Comparison of ENCODE assay signal across 17 cellular contexts in the genomic region with DNA sequence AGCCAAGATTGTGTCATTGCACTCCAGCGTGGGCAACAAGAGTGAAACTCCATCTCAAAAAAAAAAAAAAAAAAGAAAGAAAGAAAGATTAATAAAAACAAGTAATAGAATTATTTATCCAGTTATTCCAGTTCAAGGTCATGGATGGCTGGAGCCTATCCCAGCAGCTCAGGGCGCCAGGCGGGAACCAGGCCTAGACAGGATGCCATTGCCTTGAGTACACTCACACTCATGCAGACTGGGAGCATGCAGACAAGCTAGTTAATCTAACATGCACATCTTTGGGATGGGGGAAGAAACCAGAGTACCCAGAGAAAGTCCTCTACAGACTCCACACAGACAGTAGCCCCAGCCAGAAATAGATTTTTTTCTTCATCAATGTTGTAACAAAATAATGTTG. TPM values are rescaled to one million over a fixed set of nuclear protein-coding genes. Genes with fewer than 3 reads are reported as not detected.
DNase-seq lines count a peak whose midpoint lies in the region; ATAC-seq and TF ChIP-seq lines count a peak whose summit lies in the region.
"Had no signal": no experiment of that assay in that cellular context is flagged by ENCODE, and none has a peak within 500 bp of the region (broad histone marks: within the 10 kb centered on the region; RNA-seq: fewer than 3 reads in every experiment).

No MANE protein-coding gene starts in this region.

- TF ChIP-seq CTCF in heart left ventricle (IDR thresholded peaks at IDR 0.05) (no peak), OCI-LY7 (conservative IDR thresholded peaks at IDR 0.05; ENCODE audit: low read length) (no peak)

- no TSS peak for BruUV-seq in OCI-LY7 (replicated peaks; lab: Mats Ljungman, UMichigan)

- CTCF ChIA-PET in OCI-LY7 (lab: Charles Lee; ENCODE audit: unreplicated experiment): no interaction called here

- H3K4me1 ChIP-seq in heart left ventricle (peaks cover 0 to 53% (median 35%) of the 10 kb centered on the region in 12 donors), aorta (ENCODE audit: control insufficient read depth in 1 of 2, insufficient read depth in 2 of 2, low read length in 2 of 2) (peaks cover 4% of the 10 kb centered on the region in 2 donors), OCI-LY7 (ENCODE audit: insufficient read depth, low read length, poor library complexity, severe bottlenecking) (no peaks in the 10 kb centered on the region)

- no peaks in the 10 kb centered on the region for H3K79me2 ChIP-seq in OCI-LY7 (ENCODE audit: insufficient read depth, low read depth, low read length)

- POLR2A ChIA-PET in OCI-LY7 (lab: Charles Lee): interaction anchor here (0.7 kb wide), 1 partner anchor 11 kb away, joined by 3 read pairs; no protein-coding TSS in a partner anchor

- no peak for TF ChIP-seq POLR2A in heart left ventricle (IDR thresholded peaks at IDR 0.05)

- H3K4me3 ChIP-seq in heart left ventricle (no peak overlapping the region), aorta (ENCODE audit: low read length in 2 of 2) (no peak overlapping the region), OCI-LY7 (ENCODE audit: low read depth, low read length, poor library complexity, severe bottlenecking) (no peak overlapping the region)
- H3K4me3 ChIP-seq: dorsolateral prefrontal cortex, suprapubic skin had no signal

- H4K20me1 ChIP-seq in OCI-LY7 (ENCODE audit: insufficient read depth, low read length): no peaks in the 10 kb centered on the region

- H3K27me3 ChIP-seq in heart left ventricle (no peaks in the 10 kb centered on the region), aorta (ENCODE audit: control insufficient read depth in 1 of 2, insufficient read depth in 2 of 2, low read length in 1 of 2) (no peaks in the 10 kb centered on the region)
- H3K27me3 ChIP-seq: dorsolateral prefrontal cortex, suprapubic skin had no signal

- ATAC-seq in heart left ventricle (no peak), aorta (ENCODE audit: low FRiP score) (peak; percentile 62), HG03378 (IDR thresholded peaks at IDR 0.05; ENCODE audit: unreplicated experiment) (no peak)
- ATAC-seq: activated CD8-positive, alpha-beta memory T cell treated with anti-CD3 and anti-CD28 coated beads, Interleukin-2, amount 10 ng/mL, durations not matched to agents 7 days and 5 days; activated naive CD4-positive, alpha-beta T cell treated with anti-CD3 and anti-CD28 coated beads, Interleukin-2, amount 50 U/mL, for 72 hours had no signal

- H3K4me2 ChIP-seq in OCI-LY7 (ENCODE audit: low read length): no peak overlapping the region

- peak in 3 of 5 donors; percentile 50 to 57 (median 57) for DNase-seq in heart left ventricle
- no peak for DNase-seq in cardiac septum (ENCODE audit: low spot score)
- peak; percentile 46 for DNase-seq in epithelial cell of prostate (ENCODE audit: low read depth, low spot score)
- peak; percentile 52 for DNase-seq in mucosa of gallbladder (ENCODE audit: low spot score)
- peak; percentile 87 to 88 for DNase-seq in aorta
- no peak for DNase-seq in OCI-LY7 (ENCODE audit: low spot score)
- no peak for DNase-seq in substantia nigra (lab: John Stamatoyannopoulos, UW)
- DNase-seq: activated CD8-positive, alpha-beta memory T cell treated with anti-CD3 and anti-CD28 coated beads, Interleukin-2, amount 10 ng/mL, durations not matched to agents 7 days and 5 days; dorsolateral prefrontal cortex; hypothalamus; MM.1S had no signal

- 62 to 63% (median 63%) methylated on average over 3 of the region's 3 CpGs for WGBS in heart left ventricle, 4 donors
- 4 to 7% methylated on average over 3 of the region's 3 CpGs for WGBS in aorta, 2 donors

- H3K27ac ChIP-seq in heart left ventricle: peak overlapping the region in 9 of 12 donors; percentile 84 to 100 (median 96)
- peak overlapping the region; percentile 84 for H3K27ac ChIP-seq in epithelial cell of prostate
- H3K27ac ChIP-seq in aorta (ENCODE audit: low read depth in 1 of 2, low read length in 2 of 2): no peak overlapping the region
- no peak overlapping the region for H3K27ac ChIP-seq in OCI-LY7 (ENCODE audit: low read depth, low read length, poor library complexity, severe bottlenecking)
- H3K27ac ChIP-seq in substantia nigra (ENCODE audit: low read depth, low read length, poor library complexity, severe bottlenecking): no peak overlapping the region
- H3K27ac ChIP-seq: suprapubic skin had no signal

- H3K9me3 ChIP-seq in heart left ventricle (no peaks in the 10 kb centered on the region), aorta (ENCODE audit: control insufficient read depth, low read length) (no peaks in the 10 kb centered on the region), OCI-LY7 (ENCODE audit: low read length) (no peaks in the 10 kb centered on the region)
- H3K9me3 ChIP-seq: suprapubic skin had no signal

- H3K9me2 ChIP-seq in OCI-LY7 (ENCODE audit: insufficient read depth, low read length): no peaks in the 10 kb centered on the region

- intact Hi-C loops in heart left ventricle (cut with DNase I) (loop anchor here in 6 of 10 donors (5.0 to 10.0 kb wide), 5 partner anchors 34 to 257 kb away; a partner anchor contains a TSS), cardiac septum (cut with DNase I) (loop anchor here (5.0 kb wide), 1 partner anchor 259 kb away; a partner anchor contains a TSS), aorta (cut with DNase I) (loop anchor here (1.0 to 10.0 kb wide), 5 partner anchors 25 to 287 kb away; a partner anchor contains a TSS), OCI-LY7 (cut with micrococcal nuclease; ENCODE audit: unreplicated experiment) (loop anchor here (5.0 kb wide), 2 partner anchors 34 to 54 kb away; a partner anchor contains a TSS)

- no peaks in the 10 kb centered on the region for H3K36me3 ChIP-seq in heart left ventricle
- H3K36me3 ChIP-seq in aorta (ENCODE audit: control insufficient read depth in 1 of 2, insufficient read depth in 2 of 2, low read length in 1 of 2): no peaks in the 10 kb centered on the region
- no peaks in the 10 kb centered on the region for H3K36me3 ChIP-seq in OCI-LY7 (ENCODE audit: insufficient read depth, low read length)
- H3K36me3 ChIP-seq: suprapubic skin had no signal

- H2AFZ ChIP-seq in OCI-LY7 (ENCODE audit: low read length): no peak overlapping the region

RNA-seq across cellular contexts. Expression of a gene that starts 17.9 kb away (rescaled TPM):
- 1 to 10 TPM; 2.1 to 7.5 (median 3.9) TPM for total RNA-seq in heart left ventricle
- 1 to 10 TPM; 1.1 to 3.2 TPM for polyA plus RNA-seq in heart left ventricle
- 2.7 TPM for total RNA-seq in cardiac septum
- 18.6 TPM for total RNA-seq in mucosa of gallbladder
- total RNA-seq in aorta: 10 to 100 TPM in 1 of 2 donors, 1 to 10 TPM in 1; 8.9 to 10.9 TPM
- polyA plus RNA-seq in aorta: 1 to 10 TPM; 2.1 to 2.5 TPM
- 11.1 and 13.8 TPM in 2 replicates for total RNA-seq in OCI-LY7 (2014; rRNA removed; shearing (Covaris generic))
- 25.7 and 29.2 TPM in 2 replicates for total RNA-seq in OCI-LY7 (2022)

RNA-seq across cellular contexts. Expression of a gene that starts 20.5 kb away (rescaled TPM):
- total RNA-seq in heart left ventricle: under 1 TPM in 4 of 9 donors, not detected in 5; 0.13 to 0.44 (median 0.17) TPM
- 1 to 10 TPM in 1 of 2 donors, under 1 TPM in 1; 0.08 to 1.6 TPM for polyA plus RNA-seq in heart left ventricle
- 0.35 TPM for total RNA-seq in cardiac septum
- 8.7 TPM for total RNA-seq in mucosa of gallbladder
- not detected for total RNA-seq in aorta
- polyA plus RNA-seq in aorta: under 1 TPM in 1 of 2 donors, not detected in 1; 0.18 TPM
- total RNA-seq in OCI-LY7 (2014; rRNA removed; shearing (Covaris generic)): not detected in 2 replicates
- total RNA-seq in OCI-LY7 (2022): not detected in 2 replicates
- total RNA-seq: activated CD8-positive, alpha-beta memory T cell treated with anti-CD3 and anti-CD28 coated beads, Interleukin-2, amount 10 ng/mL, durations not matched to agents 7 days and 5 days; activated naive CD4-positive, alpha-beta T cell treated with anti-CD3 and anti-CD28 coated beads, Interleukin-2, amount 50 U/mL, for 72 hours; Daoy; mesothelial cell of epicardium; progenitor cell of endocrine pancreas had no signal

RNA-seq across cellular contexts. Expression of a gene that starts 27.1 kb away (rescaled TPM):
- total RNA-seq in heart left ventricle (100 to 1,000 TPM in 7 of 9 donors, 10 to 100 TPM in 2; 57.5 to 298 (median 143) TPM), cardiac septum (245 TPM), mucosa of gallbladder (9.4 TPM), aorta (10 to 100 TPM; 23.6 to 30.1 TPM), OCI-LY7 (2022) (not detected in 2 replicates)
- polyA plus RNA-seq in heart left ventricle (100 to 1,000 TPM; 152 to 277 TPM), aorta (10 to 100 TPM; 16.2 to 35.2 TPM)
- total RNA-seq in OCI-LY7 (2014; rRNA removed; shearing (Covaris generic)): 0.09 TPM in 1 of 2 replicates, not detected in the other

RNA-seq across cellular contexts. Expression of a gene that starts 36.0 kb away (rescaled TPM):
- total RNA-seq in heart left ventricle (100 to 1,000 TPM; 103 to 188 (median 110) TPM), cardiac septum (118 TPM), mucosa of gallbladder (84.5 TPM), aorta (10 to 100 TPM; 51.9 to 62.4 TPM), OCI-LY7 (2022) (76.4 and 78.3 TPM in 2 replicates)
- polyA plus RNA-seq in heart left ventricle (100 to 1,000 TPM; 265 to 669 TPM), aorta (100 to 1,000 TPM; 149 to 165 TPM)
- total RNA-seq in OCI-LY7 (2014; rRNA removed; shearing (Covaris generic)): 132 and 133 TPM in 2 replicates

RNA-seq across cellular contexts. Expression of a gene that starts 37.1 kb away (rescaled TPM):
- total RNA-seq in heart left ventricle (100 to 1,000 TPM in 4 of 9 donors, 10 to 100 TPM in 5; 56.0 to 157 (median 78.8) TPM), cardiac septum (64.0 TPM), mucosa of gallbladder (187 TPM), aorta (10 to 100 TPM; 32.7 to 42.1 TPM), OCI-LY7 (2022) (27.6 and 30.7 TPM in 2 replicates)
- polyA plus RNA-seq in heart left ventricle (100 to 1,000 TPM in 1 of 2 donors, 10 to 100 TPM in 1; 40.9 to 125 TPM), aorta (10 to 100 TPM; 20.5 to 34.4 TPM)
- total RNA-seq in OCI-LY7 (2014; rRNA removed; shearing (Covaris generic)): 18.5 and 29.6 TPM in 2 replicates

Comparison
In these comparisons a context has a peak if more than half of its experiments do, and no peak if none do; other contexts are left out.
1. DNase-seq: peak in heart left ventricle (3 of 5), epithelial cell of prostate (single experiment), mucosa of gallbladder (single experiment) and aorta (2 of 2); none in cardiac septum (single experiment), OCI-LY7 (single experiment) and substantia nigra (0 of 49).
2. H3K27ac ChIP-seq: peak in heart left ventricle (9 of 12) and epithelial cell of prostate (single experiment); none in aorta (0 of 2), OCI-LY7 (single experiment) and substantia nigra (single experiment).